In the genomic region with DNA sequence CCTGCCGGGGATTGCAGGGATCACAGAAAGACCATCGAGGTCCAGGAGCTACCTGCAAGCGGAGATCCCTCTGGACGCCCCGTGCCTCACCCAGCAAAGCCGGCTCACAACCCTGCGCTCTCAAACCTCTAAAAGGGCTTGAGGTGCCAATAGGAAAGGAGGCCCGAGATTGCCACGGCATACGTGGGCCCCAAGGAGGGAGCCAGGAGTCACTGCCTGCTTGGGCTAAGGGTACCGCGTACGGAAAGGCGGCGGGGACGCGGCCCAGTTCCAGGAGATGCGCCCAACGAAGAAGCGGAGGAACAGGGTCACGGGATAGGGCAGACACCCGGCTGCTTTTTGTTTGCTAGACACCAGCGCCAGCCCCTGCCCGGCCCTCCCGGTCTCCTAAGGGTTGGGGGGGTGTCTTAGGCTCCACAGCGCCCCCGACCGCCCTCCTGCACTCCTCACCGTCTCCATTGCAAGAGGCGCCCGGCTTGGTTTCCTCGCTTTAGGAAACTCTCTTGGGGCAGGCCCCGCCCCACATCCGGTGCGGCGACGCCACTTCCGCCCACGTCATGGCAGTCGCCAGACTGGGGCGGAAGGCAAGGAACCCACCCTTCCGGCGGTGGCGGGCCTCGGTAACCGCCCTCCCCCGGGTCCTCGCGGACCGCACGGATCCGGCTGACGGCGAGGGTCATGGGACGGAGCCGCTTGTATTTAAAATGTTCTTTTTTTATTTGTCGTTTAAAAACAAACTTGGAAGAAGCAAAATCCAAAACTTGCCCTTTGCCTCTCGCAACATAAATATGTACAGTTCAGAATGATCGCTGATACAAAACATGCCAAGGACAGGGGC, we compare ENCODE assay signal across 8 cellular contexts. TPM values are rescaled to one million over a fixed set of nuclear protein-coding genes. Genes with fewer than 3 reads are reported as not detected.
DNase-seq lines count a peak whose midpoint lies in the region; ATAC-seq, FAIRE-seq and TF ChIP-seq lines count a peak whose summit lies in the region.

Gene PRKAG1, minus strand, starts transcription at position 495 of the 838 bp plus-strand sequence. Its CDS starts 36 bp downstream, at position 459.

- H3K4me1 Mint-ChIP-seq in T-helper 17 cell, result peaks cover 36% of the 10 kb centered on the region

- peak; percentile 46 for FAIRE-seq in urothelium cell line (lab: Jason Lieb, UNC)

- H3K4me3 Mint-ChIP-seq in T-helper 17 cell, result peak within 1 kb of the TSS; percentile 92

- peak within 1 kb of the TSS; percentile 88 for H3K4me3 ChIP-seq in psoas muscle

- no peaks in the 10 kb centered on the region for H3K27me3 ChIP-seq in psoas muscle (ENCODE audit: insufficient read depth in 3 of 3, low read length in 2 of 3)

- H3K27ac Mint-ChIP-seq in T-helper 17 cell, result peak within 1 kb of the TSS; percentile 99

- WGBS in psoas muscle, 3 donors, result 0% methylated on average over 57 to 59 of the region's 59 CpGs

- no peaks in the 10 kb centered on the region for H3K27me3 Mint-ChIP-seq in T-helper 17 cell

- ATAC-seq in GM18498 (IDR thresholded peaks at IDR 0.05; ENCODE audit: unreplicated experiment) (peak; percentile 91), HG02938 (IDR thresholded peaks at IDR 0.05; ENCODE audit: unreplicated experiment) (peak; percentile 83), T-helper 17 cell (peak; percentile 92), left ventricle myocardium superior (peak; percentile 95), psoas muscle (peak; percentile 89 to 93 (median 90))

- peaks cover 36% of the 10 kb centered on the region for H3K4me1 ChIP-seq in psoas muscle

- H3K9me3 ChIP-seq in T-helper 17 cell (ENCODE audit: control insufficient read depth, low read length, poor library complexity, severe bottlenecking) (no peaks in the 10 kb centered on the region), psoas muscle (no peaks in the 10 kb centered on the region)

- peak within 1 kb of the TSS; percentile 96 for H3K27ac ChIP-seq in psoas muscle

- H3K36me3 Mint-ChIP-seq in T-helper 17 cell (ENCODE audit: low read depth), result peaks cover 16% of the 10 kb centered on the region

- H3K36me3 ChIP-seq in psoas muscle (ENCODE audit: insufficient read depth in 1 of 2, low read depth in 1 of 2), result peaks cover 5 to 31% of the 10 kb centered on the region in 2 donors

- DNase-seq in NCI-H1694 treated with DMSO at 0.1 percent for 48 hours (lab: John Stamatoyannopoulos, UW) (peak; percentile 91), T-helper 17 cell (peak; percentile 92 to 97 (median 96)), amygdala (lab: John Stamatoyannopoulos, UW) (peak; percentile 59 to 98 (median 90)), left ventricle myocardium superior (peak; percentile 97), psoas muscle (peak; percentile 96 to 98), urothelium cell line (ENCODE audit: low spot score) (peak; percentile 99)

- intact Hi-C loops in left ventricle myocardium superior (cut with micrococcal nuclease) (no loop called here), psoas muscle (cut with DNase I) (no loop called here)

- TF ChIP-seq CTCF in psoas muscle (IDR thresholded peaks at IDR 0.05), result peak; percentile 42

RNA-seq across cellular contexts. Expression of gene PRKAG1, which starts in this region (rescaled TPM):
- total RNA-seq in T-helper 17 cell (10 to 100 TPM; 41.4 to 47.7 TPM), left ventricle myocardium superior (78.1 TPM), psoas muscle (10 to 100 TPM; 49.5 to 91.6 (median 70.6) TPM)
- polyA plus RNA-seq in psoas muscle, result 100 to 1,000 TPM in 1 of 3 donors, 10 to 100 TPM in 2; 67.5 to 105 (median 86.5) TPM

Comparison
In these comparisons a context has a peak if more than half of its experiments do, and no peak if none do; other contexts are left out.
1. Peak in every context shown above with its lines: DNase-seq, ATAC-seq, H3K4me3 ChIP-seq and H3K27ac ChIP-seq.